Comparison of ENCODE assay signal across 10 cellular contexts in genomic region chr9:96169488-96169887, GRCh38.
DNase-seq lines count a peak whose midpoint lies in the region; ATAC-seq and TF ChIP-seq lines count a peak whose summit lies in the region.
"Had no signal": no experiment of that assay in that cellular context is flagged by ENCODE, and none has a peak within 500 bp of the region (broad histone marks: within the 10 kb centered on the region; RNA-seq: fewer than 3 reads in every experiment).

No MANE protein-coding gene starts in this region.

- no peak for TF ChIP-seq POLR2A in vagina (IDR thresholded peaks at IDR 0.05)

- no peak overlapping the region for H3K4me3 Mint-ChIP-seq in CD4-positive, alpha-beta memory T cell
- H3K4me3 Mint-ChIP-seq: activated naive CD8-positive, alpha-beta T cell treated with anti-CD3 and anti-CD28 coated beads, Interleukin-2, amount 50 U/mL, for 24 hours had no signal

- TF ChIP-seq CTCF in cardiac muscle cell (IDR thresholded peaks at IDR 0.05; ENCODE audit: low read depth, low read length) (no peak), vagina (IDR thresholded peaks at IDR 0.05) (no peak)

- no peak overlapping the region for H3K9ac ChIP-seq in duodenal mucosa (ENCODE audit: low read depth in 1 of 2, low read length in 2 of 2)

- peaks cover 2 to 8% of the 10 kb centered on the region in 2 donors for H3K27me3 Mint-ChIP-seq in CD4-positive, alpha-beta memory T cell

- H3K4me1 ChIP-seq in cardiac muscle cell (ENCODE audit: low read depth): peaks cover 15% of the 10 kb centered on the region
- peaks cover 23 to 25% of the 10 kb centered on the region in 2 donors for H3K4me1 ChIP-seq in duodenal mucosa (ENCODE audit: control insufficient read depth in 1 of 2, insufficient read depth in 2 of 2, low read length in 2 of 2)
- H3K4me1 ChIP-seq in vagina: peaks cover 22% of the 10 kb centered on the region
- H3K4me1 ChIP-seq in CD4-positive, alpha-beta memory T cell (ENCODE audit: insufficient read depth, low read length): no peaks in the 10 kb centered on the region

- no peak for ATAC-seq in Right ventricle myocardium inferior
- no peak for ATAC-seq in GM21526 (IDR thresholded peaks at IDR 0.05; ENCODE audit: low FRiP score, unreplicated experiment)
- ATAC-seq: activated naive CD8-positive, alpha-beta T cell treated with anti-CD3 and anti-CD28 coated beads, Interleukin-2, amount 50 U/mL, for 24 hours had no signal

- no peaks in the 10 kb centered on the region for H3K27me3 ChIP-seq in cardiac muscle cell
- H3K27me3 ChIP-seq in duodenal mucosa (ENCODE audit: control insufficient read depth in 1 of 2, insufficient read depth in 2 of 2, low read length in 2 of 2): no peaks in the 10 kb centered on the region
- H3K27me3 ChIP-seq in vagina: no peaks in the 10 kb centered on the region
- no peaks in the 10 kb centered on the region for H3K27me3 ChIP-seq in CD4-positive, alpha-beta memory T cell (ENCODE audit: insufficient read depth, low read length)

- no peaks in the 10 kb centered on the region for H3K36me3 Mint-ChIP-seq in CD4-positive, alpha-beta memory T cell

- H3K9me3 ChIP-seq in cardiac muscle cell (ENCODE audit: low read depth): no peaks in the 10 kb centered on the region
- H3K9me3 ChIP-seq in duodenal mucosa (ENCODE audit: control insufficient read depth in 1 of 2, low read length in 2 of 2): no peaks in the 10 kb centered on the region
- H3K9me3 ChIP-seq in vagina: no peaks in the 10 kb centered on the region
- no peaks in the 10 kb centered on the region for H3K9me3 ChIP-seq in CD4-positive, alpha-beta memory T cell (ENCODE audit: control insufficient read depth in 1 of 2, low read length in 2 of 2)

- POLR2A ChIA-PET in CD4-positive, alpha-beta memory T cell (lab: Charles Lee; ENCODE audit: partially characterized antibody): interaction anchor here (0.6 kb wide), 1 partner anchor 798 kb away, joined by 3 read pairs; no protein-coding TSS in a partner anchor

- H3K36me3 ChIP-seq in cardiac muscle cell (no peaks in the 10 kb centered on the region), duodenal mucosa (ENCODE audit: control insufficient read depth in 1 of 2, insufficient read depth in 2 of 2, low read length in 2 of 2) (no peaks in the 10 kb centered on the region), vagina (no peaks in the 10 kb centered on the region)
- H3K36me3 ChIP-seq in CD4-positive, alpha-beta memory T cell (ENCODE audit: insufficient read depth, low read length): no peaks in the 10 kb centered on the region

- H3K4me1 Mint-ChIP-seq in CD4-positive, alpha-beta memory T cell: no peaks in the 10 kb centered on the region
- H3K4me1 Mint-ChIP-seq: activated naive CD8-positive, alpha-beta T cell treated with anti-CD3 and anti-CD28 coated beads, Interleukin-2, amount 50 U/mL, for 24 hours had no signal

- CTCF ChIA-PET in CD4-positive, alpha-beta memory T cell (lab: Charles Lee; ENCODE audit: partially characterized antibody): no interaction called here

- intact Hi-C loops in Right ventricle myocardium inferior (cut with DNase I): no loop called here
- intact Hi-C loops in vagina (cut with DNase I): no loop called here
- intact Hi-C loops in CD4-positive, alpha-beta memory T cell (cut with micrococcal nuclease): no loop called here

- DNase-seq in cardiac muscle cell (ENCODE audit: low read depth in 1 of 2, low spot score in 1 of 2) (peak; percentile 9 to 53), Right ventricle myocardium inferior (ENCODE audit: missing footprints) (no peak), midbrain (lab: John Stamatoyannopoulos, UW) (peak; percentile 37), vagina (ENCODE audit: extremely low spot score in 2 of 2) (no peak)
- no peak for DNase-seq in CD4-positive, alpha-beta memory T cell
- DNase-seq in activated CD8-positive, alpha-beta memory T cell treated with anti-CD3 and anti-CD28 coated beads, Interleukin-2, amount 50 U/mL, for 48 hours: no peak
- DNase-seq: activated naive CD8-positive, alpha-beta T cell treated with anti-CD3 and anti-CD28 coated beads, Interleukin-2, amount 50 U/mL, for 24 hours; NCI-H2171 treated with DMSO at 0.1 percent for 48 hours had no signal

- H3K27ac ChIP-seq in cardiac muscle cell: no peak overlapping the region
- peak overlapping the region; percentile 6 for H3K27ac ChIP-seq in duodenal mucosa (ENCODE audit: low read depth, low read length)
- H3K27ac ChIP-seq in vagina: peak overlapping the region; percentile 41
- H3K27ac ChIP-seq in CD4-positive, alpha-beta memory T cell (ENCODE audit: low read depth, low read length): no peak overlapping the region

- H3K27ac Mint-ChIP-seq in CD4-positive, alpha-beta memory T cell: no peak overlapping the region
- H3K27ac Mint-ChIP-seq: activated naive CD8-positive, alpha-beta T cell treated with anti-CD3 and anti-CD28 coated beads, Interleukin-2, amount 50 U/mL, for 24 hours had no signal

- H3K9me3 Mint-ChIP-seq in CD4-positive, alpha-beta memory T cell: no peaks in the 10 kb centered on the region
- H3K9me3 Mint-ChIP-seq: activated naive CD8-positive, alpha-beta T cell treated with anti-CD3 and anti-CD28 coated beads, Interleukin-2, amount 50 U/mL, for 24 hours had no signal

- H3K4me3 ChIP-seq in cardiac muscle cell (no peak overlapping the region), duodenal mucosa (ENCODE audit: low read depth in 1 of 2, low read length in 2 of 2) (no peak overlapping the region), vagina (no peak overlapping the region)
- H3K4me3 ChIP-seq in CD4-positive, alpha-beta memory T cell (ENCODE audit: low read length in 2 of 2): no peak overlapping the region

Comparison
In these comparisons a context has a peak if more than half of its experiments do, and no peak if none do; other contexts are left out.
1. DNase-seq: peak in cardiac muscle cell (2 of 2) and midbrain (single experiment); none in Right ventricle myocardium inferior (single experiment), vagina (0 of 2), CD4-positive, alpha-beta memory T cell (0 of 5) and activated CD8-positive, alpha-beta memory T cell treated with anti-CD3 and anti-CD28 coated beads, Interleukin-2, amount 50 U/mL, for 48 hours (single experiment).
2. H3K27ac ChIP-seq: peak in duodenal mucosa (single experiment) and vagina (single experiment); none in cardiac muscle cell (single experiment) and CD4-positive, alpha-beta memory T cell (single experiment).